In genomic region chr7:45081670-45081974, GRCh38 we compare ENCODE assay signal across 19 cellular contexts. TPM values are rescaled to one million over a fixed set of nuclear protein-coding genes. Genes with fewer than 3 reads are reported as not detected.
"Had no signal": no experiment of that assay in that cellular context is flagged by ENCODE, and none has a peak within 500 bp of the region (broad histone marks: within the 10 kb centered on the region; RNA-seq: fewer than 3 reads in every experiment).

No MANE protein-coding gene starts in this region.

- H3K4me1 ChIP-seq: breast epithelium, esophagus squamous epithelium, pancreas, tibial artery had no signal

- DNase-seq: activated CD4-positive, alpha-beta T cell treated with anti-CD3 and anti-CD28 coated beads for 1 hour; activated CD4-positive, alpha-beta T cell treated with anti-CD3 and anti-CD28 coated beads, Interleukin-2, amount 50 U/mL, for 4 hours; activated naive CD4-positive, alpha-beta T cell; cerebellar nuclear complex; effector memory CD4-positive, alpha-beta T cell; esophagus squamous epithelium; immature natural killer cell; left cardiac atrium; mesendoderm; spleen; stimulated activated CD4-positive, alpha-beta T cell treated with anti-CD3 and anti-CD28 coated beads, Interleukin-4, amount 100 ng/mL, for 4 hours; T1000 had no signal

- H3K27me3 ChIP-seq: breast epithelium, esophagus squamous epithelium, pancreas, spleen, tibial artery had no signal

- H3K9me3 ChIP-seq: breast epithelium, esophagus squamous epithelium, pancreas, spleen, tibial artery had no signal

- H3K4me3 ChIP-seq: breast epithelium, esophagus squamous epithelium, pancreas, spleen, tibial artery had no signal

- H3K27ac ChIP-seq: esophagus squamous epithelium, pancreas, tibial artery had no signal

- H3K36me3 ChIP-seq: breast epithelium, pancreas had no signal

- FAIRE-seq: astrocyte, endothelial cell of umbilical vein, pancreas, urothelium cell line had no signal

RNA-seq across cellular contexts. Expression of gene NACAD, which starts 7.1 kb away (rescaled TPM):
- total RNA-seq: T-helper 1 cell treated with Interleukin-12 subunit alpha and Interleukin-12 subunit beta and Interleukin-4 antibody, amounts not matched to agents 30 ng/mL and 1 ng/mL, for 36 hours had no signal
